Comparison of ENCODE assay signal across 13 cellular contexts in genomic region chr2:142188562-142188961, GRCh38. TPM values are rescaled to one million over a fixed set of nuclear protein-coding genes. Genes with fewer than 3 reads are reported as not detected.
"Had no signal": no experiment of that assay in that cellular context is flagged by ENCODE, and none has a peak within 500 bp of the region (broad histone marks: within the 10 kb centered on the region; RNA-seq: fewer than 3 reads in every experiment).

No MANE protein-coding gene starts in this region.

- ATAC-seq: effector memory CD8-positive, alpha-beta T cell; left lung; stimulated activated naive CD8-positive, alpha-beta T cell treated with anti-CD3 and anti-CD28 coated beads, Interleukin-15, amount 100 ng/mL, for 72 hours had no signal

- H3K9me3 ChIP-seq: left lung, testis had no signal

- H3K4me1 ChIP-seq: left lung, testis had no signal

- H3K27me3 ChIP-seq: left lung, testis had no signal

- DNase-seq: activated B cell treated with CpG ODN at 0.5 μM for 24 hours; activated CD4-positive, alpha-beta T cell treated with anti-CD3 and anti-CD28 coated beads, Interleukin-2, amount 10 ng/mL, durations not matched to agents 7 days and 5 days; activated CD8-positive, alpha-beta memory T cell treated with anti-CD3 and anti-CD28 coated beads for 24 hours; activated naive CD4-positive, alpha-beta T cell treated with anti-CD3 and anti-CD28 coated beads for 36 hours; effector memory CD8-positive, alpha-beta T cell; left lung; nephron progenitor cell; stimulated activated CD4-positive, alpha-beta T cell treated with anti-CD3 and anti-CD28 coated beads, Interleukin-15, amount 100 ng/mL, for 24 hours; stimulated activated CD4-positive, alpha-beta T cell treated with anti-CD3 and anti-CD28 coated beads, Interleukin-4, amount 100 ng/mL, for 4 hours; stimulated activated naive CD8-positive, alpha-beta T cell treated with anti-CD3 and anti-CD28 coated beads, Interleukin-15, amount 100 ng/mL, for 72 hours; T-helper 2 cell; testis had no signal

- H3K27ac ChIP-seq: epithelial cell of prostate, left lung, testis had no signal

- H3K36me3 ChIP-seq: left lung had no signal

- H3K4me3 ChIP-seq: left lung, testis had no signal

RNA-seq across cellular contexts. Expression of gene LRP1B, which starts 57.7 kb away (rescaled TPM):
- total RNA-seq: activated B cell treated with CpG ODN at 0.5 μM for 24 hours; activated CD4-positive, alpha-beta T cell treated with anti-CD3 and anti-CD28 coated beads, Interleukin-2, amount 10 ng/mL, durations not matched to agents 7 days and 5 days; activated naive CD4-positive, alpha-beta T cell treated with anti-CD3 and anti-CD28 coated beads for 36 hours had no signal
